Comparison of ENCODE assay signal across 8 cellular contexts in the genomic region with DNA sequence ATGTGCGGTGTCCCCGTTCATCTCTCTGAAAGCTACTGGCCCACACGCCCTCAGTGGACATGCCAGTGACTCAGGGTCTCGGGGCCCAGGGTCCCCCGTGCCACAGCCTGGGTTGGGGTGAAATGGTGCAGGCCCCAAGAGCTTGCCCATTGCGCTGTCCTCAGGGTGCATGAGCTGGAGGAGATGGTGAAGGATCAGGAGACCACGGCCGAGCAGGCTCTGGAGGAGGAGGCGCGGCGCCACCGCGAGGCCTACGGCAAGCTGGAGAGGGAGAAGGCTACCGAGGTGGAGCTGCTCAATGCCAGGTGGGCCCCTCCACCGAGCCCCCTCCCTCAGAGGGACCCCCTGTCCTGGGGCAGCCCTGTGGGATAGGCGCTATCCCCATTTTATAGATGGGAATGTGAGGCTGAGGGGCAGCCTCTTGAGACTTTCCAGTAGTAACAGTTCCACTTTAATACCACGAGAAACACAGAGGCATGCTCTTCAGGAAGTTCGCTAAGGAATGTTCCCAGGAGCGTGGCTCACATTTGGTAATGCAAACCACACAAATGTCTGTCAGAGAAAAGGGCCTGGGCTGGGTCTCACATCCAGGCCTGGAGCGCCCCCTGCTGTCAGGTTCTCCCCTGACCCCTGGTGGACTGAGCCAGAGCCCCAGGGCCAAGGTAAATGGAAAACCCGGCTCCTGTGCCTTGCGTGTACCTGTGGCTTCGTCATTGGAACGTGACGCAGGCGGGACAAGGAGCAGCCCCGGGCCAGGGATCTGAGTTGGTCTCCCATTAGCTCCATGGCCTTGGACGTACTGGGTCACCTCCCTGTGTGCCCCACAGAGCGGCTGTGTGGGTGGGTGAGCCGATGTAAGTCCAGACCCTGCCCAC.
DNase-seq lines count a peak whose midpoint lies in the region; ATAC-seq, FAIRE-seq and TF ChIP-seq lines count a peak whose summit lies in the region.

No MANE protein-coding gene starts in this region.

- no peaks in the 10 kb centered on the region for H3K4me1 Mint-ChIP-seq in activated T-helper 17 cell treated with anti-CD3 and anti-CD28 coated beads, Interleukin-2, amount 50 U/mL, for 72 hours

- peak; percentile 86 for ATAC-seq in activated T-helper 17 cell treated with anti-CD3 and anti-CD28 coated beads, Interleukin-2, amount 50 U/mL, for 72 hours (replicated peaks)
- no peak for ATAC-seq in GM21367 (IDR thresholded peaks at IDR 0.05; ENCODE audit: unreplicated experiment)

- no peaks in the 10 kb centered on the region for H3K9me3 Mint-ChIP-seq in activated T-helper 17 cell treated with anti-CD3 and anti-CD28 coated beads, Interleukin-2, amount 50 U/mL, for 72 hours

- peak; percentile 57 for FAIRE-seq in HTR-8/SVneo (lab: Jason Lieb, UNC)

- no peaks in the 10 kb centered on the region for H3K27me3 Mint-ChIP-seq in activated T-helper 17 cell treated with anti-CD3 and anti-CD28 coated beads, Interleukin-2, amount 50 U/mL, for 72 hours

- DNase-seq in EH (ENCODE audit: low read depth), result peak; percentile 94
- peak; percentile 86 for DNase-seq in HTR-8/SVneo (ENCODE audit: insufficient read length, low spot score)
- DNase-seq in SHP77 treated with DMSO at 0.1 percent for 48 hours (lab: John Stamatoyannopoulos, UW), result peak; percentile 28
- DNase-seq in fibroblast of the aortic adventitia (ENCODE audit: low read depth), result peak; percentile 96
- DNase-seq in non-pigmented ciliary epithelial cell (ENCODE audit: low read depth), result peak; percentile 80
- DNase-seq in stromal cell of bone marrow (ENCODE audit: low read depth), result peak; percentile 80

- H3K36me3 Mint-ChIP-seq in activated T-helper 17 cell treated with anti-CD3 and anti-CD28 coated beads, Interleukin-2, amount 50 U/mL, for 72 hours (ENCODE audit: low read depth), result peaks cover 27% of the 10 kb centered on the region

- H3K4me3 Mint-ChIP-seq in activated T-helper 17 cell treated with anti-CD3 and anti-CD28 coated beads, Interleukin-2, amount 50 U/mL, for 72 hours, result no peak overlapping the region

- H3K4me3 ChIP-seq in fibroblast of the aortic adventitia (ENCODE audit: low read depth, low read length), result no peak overlapping the region

- H3K27ac Mint-ChIP-seq in activated T-helper 17 cell treated with anti-CD3 and anti-CD28 coated beads, Interleukin-2, amount 50 U/mL, for 72 hours, result no peak overlapping the region

- TF ChIP-seq CTCF in fibroblast of the aortic adventitia (IDR thresholded peaks at IDR 0.05; ENCODE audit: insufficient read depth, low read length), result peak; percentile 93

Comparison
In these comparisons a context has a peak if more than half of its experiments do, and no peak if none do; other contexts are left out.
1. DNase-seq: peak in every context shown above with its lines; median percentile 96 in fibroblast of the aortic adventitia; 94 in EH; 86 in HTR-8/SVneo; 80 in non-pigmented ciliary epithelial cell; 80 in stromal cell of bone marrow; 28 in SHP77 treated with DMSO at 0.1 percent for 48 hours.